14 cellular contexts compared by ENCODE assay signal in the genomic region with DNA sequence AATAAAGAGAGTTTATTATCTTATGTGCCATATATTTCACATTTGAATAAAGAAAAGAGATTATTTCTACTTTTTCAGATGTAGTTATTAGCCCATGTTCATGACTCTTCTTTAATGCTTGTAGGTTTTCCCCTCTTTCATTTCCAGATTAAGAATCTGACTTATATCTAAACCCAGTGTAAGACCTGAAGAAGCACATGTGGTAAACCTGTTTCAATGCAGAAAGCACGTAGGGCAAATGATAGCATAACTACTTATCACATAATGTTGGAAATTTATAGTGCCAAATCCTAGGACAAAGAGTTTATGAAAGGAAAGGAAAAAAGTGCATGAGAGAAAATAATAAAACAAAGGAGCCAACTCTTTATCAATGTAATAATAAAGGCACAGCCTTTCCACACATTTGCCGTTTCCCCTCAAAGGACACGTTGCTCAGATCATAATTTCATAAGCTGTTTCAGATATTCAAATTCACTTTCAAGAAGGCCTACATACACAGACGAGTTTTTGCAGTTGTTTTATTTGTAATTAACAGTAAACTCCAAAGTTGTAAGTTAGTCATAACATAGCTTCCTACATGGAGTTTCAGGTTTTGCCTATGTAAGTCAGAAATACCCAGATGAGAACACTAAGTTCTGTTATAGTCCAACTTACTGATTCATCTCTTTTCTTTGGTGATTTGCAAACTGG.
DNase-seq lines count a peak whose midpoint lies in the region; ATAC-seq and TF ChIP-seq lines count a peak whose summit lies in the region.
"Had no signal": no experiment of that assay in that cellular context is flagged by ENCODE, and none has a peak within 500 bp of the region (broad histone marks: within the 10 kb centered on the region; RNA-seq: fewer than 3 reads in every experiment).

No MANE protein-coding gene starts in this region.

- CTCF ChIA-PET in activated CD4-positive, alpha-beta memory T cell treated with anti-CD3 and anti-CD28 coated beads, Interleukin-2, amount 10 ng/mL, durations not matched to agents 7 days and 5 days (lab: Charles Lee) = interaction anchor here (0.9 to 2.0 kb wide), 3 partner anchors 9 to 384 kb away, joined by 3 to 5 read pairs (median 3); no protein-coding TSS in a partner anchor

- H3K27me3 ChIP-seq in brain microvascular endothelial cell (replicated peaks) = no peaks in the 10 kb centered on the region

- POLR2A ChIA-PET in activated CD4-positive, alpha-beta memory T cell treated with anti-CD3 and anti-CD28 coated beads, Interleukin-2, amount 10 ng/mL, durations not matched to agents 7 days and 5 days (lab: Charles Lee) = interaction anchor here (0.7 to 0.8 kb wide), 2 partner anchors 91 to 176 kb away, joined by 3 read pairs; no protein-coding TSS in a partner anchor

- in situ Hi-C loops in brain microvascular endothelial cell (cut with HindIII; ENCODE audit: low pct_ligation_motif_present, low sequenced_read_pairs) = no loop called here

- H3K27me3 Mint-ChIP-seq in activated CD4-positive, alpha-beta memory T cell treated with anti-CD3 and anti-CD28 coated beads, Interleukin-2, amount 10 ng/mL, durations not matched to agents 7 days and 5 days = no peaks in the 10 kb centered on the region
- H3K27me3 Mint-ChIP-seq: brain had no signal

- no peak overlapping the region for H3K27ac ChIP-seq in brain microvascular endothelial cell
- H3K27ac ChIP-seq: skin epidermis had no signal

- peak overlapping the region; percentile 65 for H3K27ac Mint-ChIP-seq in activated CD4-positive, alpha-beta memory T cell treated with anti-CD3 and anti-CD28 coated beads, Interleukin-2, amount 10 ng/mL, durations not matched to agents 7 days and 5 days
- H3K27ac Mint-ChIP-seq: brain had no signal

- H3K4me1 Mint-ChIP-seq in activated CD4-positive, alpha-beta memory T cell treated with anti-CD3 and anti-CD28 coated beads, Interleukin-2, amount 10 ng/mL, durations not matched to agents 7 days and 5 days = peaks cover 28% of the 10 kb centered on the region
- H3K4me1 Mint-ChIP-seq: brain had no signal

- no peak for TF ChIP-seq CTCF in brain microvascular endothelial cell (IDR thresholded peaks at IDR 0.05; ENCODE audit: low read depth, low read length, missing control alignments)

- peaks cover 3% of the 10 kb centered on the region for H3K9me3 Mint-ChIP-seq in activated CD4-positive, alpha-beta memory T cell treated with anti-CD3 and anti-CD28 coated beads, Interleukin-2, amount 10 ng/mL, durations not matched to agents 7 days and 5 days

- H3K4me3 ChIP-seq in brain microvascular endothelial cell (ENCODE audit: low read depth, low read length) = no peak overlapping the region
- H3K4me3 ChIP-seq: skin epidermis had no signal

- H3K4me3 Mint-ChIP-seq in activated CD4-positive, alpha-beta memory T cell treated with anti-CD3 and anti-CD28 coated beads, Interleukin-2, amount 10 ng/mL, durations not matched to agents 7 days and 5 days = no peak overlapping the region
- H3K4me3 Mint-ChIP-seq: brain had no signal

- DNase-seq in activated CD4-positive, alpha-beta memory T cell treated with anti-CD3 and anti-CD28 coated beads, Interleukin-2, amount 10 ng/mL, durations not matched to agents 7 days and 5 days = no peak
- DNase-seq in kidney glomerular epithelial cell (lab: John Stamatoyannopoulos, UW) = no peak
- DNase-seq in activated effector memory CD4-positive, alpha-beta T cell treated with Interleukin-2 at 50 U/mL for 16 hours = no peak
- DNase-seq in NCI-H1694 treated with DMSO at 0.1 percent for 48 hours (lab: John Stamatoyannopoulos, UW) = no peak
- DNase-seq in brain microvascular endothelial cell = no peak
- DNase-seq: activated CD4-positive, CD25-positive, alpha-beta regulatory T cell; DMS79; NCI-H1417 treated with DMSO at 0.1 percent for 48 hours; stimulated activated naive CD4-positive, alpha-beta T cell treated with Interleukin-2 at 50 U/mL for 16 hours had no signal

- H3K36me3 ChIP-seq in brain microvascular endothelial cell (replicated peaks) = no peaks in the 10 kb centered on the region

- H3K36me3 Mint-ChIP-seq in activated CD4-positive, alpha-beta memory T cell treated with anti-CD3 and anti-CD28 coated beads, Interleukin-2, amount 10 ng/mL, durations not matched to agents 7 days and 5 days (ENCODE audit: low read depth) = peaks cover 9% of the 10 kb centered on the region
- H3K36me3 Mint-ChIP-seq: brain had no signal

- ATAC-seq in GM18517 (IDR thresholded peaks at IDR 0.05; ENCODE audit: unreplicated experiment) (peak; percentile 94), GM19455 (IDR thresholded peaks at IDR 0.05; ENCODE audit: unreplicated experiment) (peak; percentile 92), HG02973 (IDR thresholded peaks at IDR 0.05; ENCODE audit: unreplicated experiment) (peak; percentile 97)
